8 cellular contexts compared by ENCODE assay signal in genomic region chr15:56428821-56429458, GRCh38. TPM values are rescaled to one million over a fixed set of nuclear protein-coding genes. Genes with fewer than 3 reads are reported as not detected.
DNase-seq lines count a peak whose midpoint lies in the region; ATAC-seq, FAIRE-seq and TF ChIP-seq lines count a peak whose summit lies in the region.

No MANE protein-coding gene starts in this region.

- H3K9me3 ChIP-seq in endothelial cell of umbilical vein (replicated peaks; ENCODE audit: control insufficient read depth, insufficient read depth, low read length) = no peaks in the 10 kb centered on the region
- H3K9me3 ChIP-seq in aorta (ENCODE audit: control insufficient read depth, low read length) = peaks cover 2% of the 10 kb centered on the region

- POLR2A ChIA-PET in endothelial cell of umbilical vein (lab: Charles Lee) = no interaction called here

- H3K9me3 Mint-ChIP-seq in osteocyte (ENCODE audit: unreplicated experiment) = peaks cover 10% of the 10 kb centered on the region
- peaks cover 5% of the 10 kb centered on the region for H3K9me3 Mint-ChIP-seq in activated naive CD8-positive, alpha-beta T cell treated with anti-CD3 and anti-CD28 coated beads for 36 hours

- H3K4me1 ChIP-seq in endothelial cell of umbilical vein (ENCODE audit: control insufficient read depth, extremely low read depth, insufficient read depth, low read length) = no peaks in the 10 kb centered on the region
- no peaks in the 10 kb centered on the region for H3K4me1 ChIP-seq in aorta (ENCODE audit: control insufficient read depth in 1 of 2, insufficient read depth in 2 of 2, low read length in 2 of 2)

- no peak overlapping the region for H3K27ac Mint-ChIP-seq in osteocyte (ENCODE audit: unreplicated experiment)
- H3K27ac Mint-ChIP-seq in activated naive CD8-positive, alpha-beta T cell treated with anti-CD3 and anti-CD28 coated beads for 36 hours = no peak overlapping the region

- no peak overlapping the region for H3K4me3 ChIP-seq in endothelial cell of umbilical vein (replicated peaks in 1 of 3; ENCODE audit: insufficient read depth in 1 of 3, low read depth in 1 of 3, low read length in 3 of 3)
- H3K4me3 ChIP-seq in aorta (ENCODE audit: low read length in 2 of 2) = no peak overlapping the region

- H3K9ac ChIP-seq in endothelial cell of umbilical vein (replicated peaks; ENCODE audit: extremely low read depth, insufficient read depth, low read length) = no peak overlapping the region

- no peaks in the 10 kb centered on the region for H3K4me1 Mint-ChIP-seq in osteocyte (ENCODE audit: unreplicated experiment)
- H3K4me1 Mint-ChIP-seq in activated naive CD8-positive, alpha-beta T cell treated with anti-CD3 and anti-CD28 coated beads for 36 hours = peaks cover 2% of the 10 kb centered on the region

- dilution Hi-C loops in endothelial cell of umbilical vein (cut with MboI; ENCODE audit: extremely low pct_ligation_motif_present, low sequenced_read_pairs) = no loop called here

- WGBS in aorta, 2 donors = 26 to 30% methylated on average over 2 of the region's 2 CpGs

- peak; percentile 14 to 17 for TF ChIP-seq CTCF in endothelial cell of umbilical vein (IDR thresholded peaks at IDR 0.05; ENCODE audit: extremely low read depth in 1 of 2, insufficient read depth in 1 of 2, low read depth in 1 of 2, low read length in 2 of 2)
- TF ChIP-seq CTCF in osteocyte (IDR thresholded peaks at IDR 0.05) = peak; percentile 69

- no peaks in the 10 kb centered on the region for H3K27me3 Mint-ChIP-seq in osteocyte (ENCODE audit: unreplicated experiment)
- peaks cover 4% of the 10 kb centered on the region for H3K27me3 Mint-ChIP-seq in activated naive CD8-positive, alpha-beta T cell treated with anti-CD3 and anti-CD28 coated beads for 36 hours

- H3K9me1 ChIP-seq in endothelial cell of umbilical vein (replicated peaks; ENCODE audit: control insufficient read depth, extremely low read depth, insufficient read depth, low read length) = no peaks in the 10 kb centered on the region

- no peaks in the 10 kb centered on the region for H4K20me1 ChIP-seq in endothelial cell of umbilical vein (replicated peaks; ENCODE audit: control insufficient read depth, extremely low read depth, insufficient read depth, low read length)

- H3K36me3 ChIP-seq in endothelial cell of umbilical vein (ENCODE audit: control insufficient read depth in 2 of 2, extremely low read depth in 1 of 2, insufficient read depth in 2 of 2, low read length in 2 of 2) (no peaks in the 10 kb centered on the region), aorta (ENCODE audit: control insufficient read depth in 1 of 2, insufficient read depth in 2 of 2, low read length in 1 of 2) (no peaks in the 10 kb centered on the region)

- H3K4me2 ChIP-seq in endothelial cell of umbilical vein (ENCODE audit: insufficient read depth, low read length) = no peak overlapping the region

- CTCF ChIA-PET in endothelial cell of umbilical vein (lab: Charles Lee) = interaction anchor here (0.5 to 5.5 kb wide), 10 partner anchors 18 to 835 kb away, joined by 3 to 99 read pairs (median 4); no protein-coding TSS in a partner anchor

- peak; percentile 61 for ATAC-seq in HG02798 (IDR thresholded peaks at IDR 0.05; ENCODE audit: poor library complexity, unreplicated experiment)
- no peak for ATAC-seq in aorta (ENCODE audit: low FRiP score)

- no peak overlapping the region for H2AFZ ChIP-seq in endothelial cell of umbilical vein (ENCODE audit: low read depth, low read length)

- intact Hi-C loops in endothelial cell of umbilical vein (cut with micrococcal nuclease) (loop anchor here (1.0 kb wide), 2 partner anchors 180 to 377 kb away; no protein-coding TSS in a partner anchor), posterior cingulate gyrus (cut with DNase I) (loop anchor here (5.0 kb wide), 1 partner anchor 182 kb away; no protein-coding TSS in a partner anchor), aorta (cut with DNase I) (no loop called here)

- H3K36me3 Mint-ChIP-seq in osteocyte (ENCODE audit: unreplicated experiment) = peaks cover 3% of the 10 kb centered on the region
- peaks cover 12% of the 10 kb centered on the region for H3K36me3 Mint-ChIP-seq in activated naive CD8-positive, alpha-beta T cell treated with anti-CD3 and anti-CD28 coated beads for 36 hours

- DNase-seq in ELR (ENCODE audit: low read depth) (peak; percentile 53), NOMO-1 treated with DMSO at 0.1 percent for 48 hours (lab: John Stamatoyannopoulos, UW; ENCODE audit: unreplicated experiment) (peak; percentile 19), endothelial cell of umbilical vein (ENCODE audit: low read depth, low spot score) (peak; percentile 49), osteocyte (ENCODE audit: extremely low spot score, unreplicated experiment) (no peak), posterior cingulate gyrus (no peak), aorta (no peak)
- no peak for DNase-seq in activated naive CD8-positive, alpha-beta T cell treated with anti-CD3 and anti-CD28 coated beads for 36 hours

- H3K79me2 ChIP-seq in endothelial cell of umbilical vein (ENCODE audit: control insufficient read depth, insufficient read depth, low read length) = no peaks in the 10 kb centered on the region

- H3K27me3 ChIP-seq in endothelial cell of umbilical vein (ENCODE audit: control insufficient read depth in 2 of 2, insufficient read depth in 2 of 2, low read length in 2 of 2) = no peaks in the 10 kb centered on the region
- no peaks in the 10 kb centered on the region for H3K27me3 ChIP-seq in aorta (ENCODE audit: control insufficient read depth in 1 of 2, insufficient read depth in 2 of 2, low read length in 1 of 2)

- peak; percentile 18 for FAIRE-seq in endothelial cell of umbilical vein (lab: Jason Lieb, UNC)

- H3K27ac ChIP-seq in endothelial cell of umbilical vein (ENCODE audit: insufficient read depth, low read depth, low read length) (no peak overlapping the region), aorta (ENCODE audit: low read depth in 1 of 2, low read length in 2 of 2) (no peak overlapping the region)

- no peak overlapping the region for H3K4me3 Mint-ChIP-seq in osteocyte (ENCODE audit: unreplicated experiment)
- no peak overlapping the region for H3K4me3 Mint-ChIP-seq in activated naive CD8-positive, alpha-beta T cell treated with anti-CD3 and anti-CD28 coated beads for 36 hours

- no peak for TF ChIP-seq POLR2A in endothelial cell of umbilical vein (IDR thresholded peaks at IDR 0.05; ENCODE audit: low read depth, low read length)

- BruUV-seq in endothelial cell of umbilical vein (replicated peaks; lab: Mats Ljungman, UMichigan) = no TSS peak

TF ChIP-seq in endothelial cell of umbilical vein, 7 proteins besides CTCF, POLR2A, EP300 and RAD21:
- TF ChIP-seq EZH2 (IDR thresholded peaks at IDR 0.05; ENCODE audit: borderline replicate concordance, low read depth, low read length, severe bottlenecking) = no peak
- TF ChIP-seq POLR2AphosphoS5 (IDR thresholded peaks at IDR 0.05; ENCODE audit: insufficient read depth, low read depth, low read length) = no peak
- no peak for TF ChIP-seq FOS (IDR thresholded peaks at IDR 0.05; ENCODE audit: borderline replicate concordance, insufficient read depth, low read length)
- TF ChIP-seq JUN (IDR thresholded peaks at IDR 0.05; ENCODE audit: borderline replicate concordance, insufficient read depth, insufficient read length, low read depth) = no peak
- no peak for TF ChIP-seq GATA2 (IDR thresholded peaks at IDR 0.05; ENCODE audit: insufficient read depth, insufficient read length, low read depth, low read length)
- no peak for TF ChIP-seq MAX (IDR thresholded peaks at IDR 0.05; ENCODE audit: insufficient read depth, insufficient read length)
- no peak for TF ChIP-seq MYC (IDR thresholded peaks at IDR 0.05; ENCODE audit: low read depth, low read length)

RNA-seq across cellular contexts. Expression of gene MNS1, which starts 36.0 kb away (rescaled TPM):
- total RNA-seq in endothelial cell of umbilical vein (2.3 and 2.6 TPM in 2 replicates), osteocyte (2.5 and 3.4 TPM in 2 replicates), aorta (1 to 10 TPM; 2.1 to 3.5 TPM)
- polyA plus RNA-seq in endothelial cell of umbilical vein (0.11 and 0.25 TPM in 2 replicates), aorta (1 to 10 TPM; 2.5 to 3.1 TPM)
- 0.59 and 0.68 TPM in 2 replicates for polyA plus RNA-seq in endothelial cell of umbilical vein (2011; cell fraction: cytosol; rRNA removed)
- polyA plus RNA-seq in endothelial cell of umbilical vein (2011; cell fraction: nucleus; rRNA removed) = 0.69 and 1.0 TPM in 2 replicates
- polyA plus RNA-seq in endothelial cell of umbilical vein (2012) = 0.71 and 1.8 TPM in 2 replicates
- polyA minus RNA-seq in endothelial cell of umbilical vein = 0.08 TPM in 1 of 2 replicates, not detected in the other
- polyA minus RNA-seq in endothelial cell of umbilical vein (2011; cell fraction: cytosol; rRNA and poly(A)+ RNA removed) = not detected
- polyA minus RNA-seq in endothelial cell of umbilical vein (2011; cell fraction: nucleus; rRNA and poly(A)+ RNA removed) = 0.82 and 1.4 TPM in 2 replicates
- total RNA-seq in activated naive CD8-positive, alpha-beta T cell treated with anti-CD3 and anti-CD28 coated beads for 36 hours = 1 to 10 TPM in 1 of 2 experiments, under 1 TPM in 1; 0.70 to 1.4 TPM

Comparison
In these comparisons a context has a peak if more than half of its experiments do, and no peak if none do; other contexts are left out.
1. DNase-seq: peak in ELR (single experiment), NOMO-1 treated with DMSO at 0.1 percent for 48 hours (single experiment) and endothelial cell of umbilical vein (single experiment); none in osteocyte (single experiment), activated naive CD8-positive, alpha-beta T cell treated with anti-CD3 and anti-CD28 coated beads for 36 hours (single experiment), posterior cingulate gyrus (0 of 10) and aorta (0 of 2).
2. intact Hi-C loops: an anchor here in endothelial cell of umbilical vein (1.0 kb wide) and posterior cingulate gyrus (5.0 kb wide); none called in aorta.